Comparison of ENCODE assay signal across 22 cellular contexts in the genomic region with DNA sequence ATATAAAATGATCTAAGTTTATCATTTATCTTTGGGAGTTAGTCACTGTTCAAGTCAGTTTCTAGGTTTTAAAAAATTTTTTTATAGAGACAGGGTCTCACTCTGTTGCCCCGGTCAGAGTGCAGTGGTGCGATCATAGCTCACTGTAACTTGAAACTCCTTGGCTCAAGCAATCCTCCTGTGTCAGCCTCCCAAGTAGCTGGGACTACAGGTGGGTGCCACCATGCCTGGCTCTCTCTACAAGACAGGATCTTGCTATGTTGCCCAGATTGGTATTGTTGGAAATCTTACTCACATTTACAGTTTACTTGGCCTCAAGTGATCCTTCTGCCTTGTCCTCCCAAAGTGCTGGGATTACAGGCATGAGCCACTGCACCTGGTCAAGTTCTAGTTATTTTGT.
A peak's percentile ranks its signal among the peaks of the same experiment; 100 is the strongest.
DNase-seq lines count a peak whose midpoint lies in the region; ATAC-seq, FAIRE-seq and TF ChIP-seq lines count a peak whose summit lies in the region.
"Had no signal": no experiment of that assay in that cellular context is flagged by ENCODE, and none has a peak within 500 bp of the region (broad histone marks: within the 10 kb centered on the region; RNA-seq: fewer than 3 reads in every experiment).

No MANE protein-coding gene starts in this region.

- H3K36me3 ChIP-seq in HepG2 (replicated peaks in 1 of 2; ENCODE audit: control insufficient read depth in 1 of 2, insufficient read depth in 2 of 2, low read length in 2 of 2) = peaks cover 7 to 37% of the 10 kb centered on the region in 2 experiments; a peak in 4 of 5 replicates
- H3K36me3 ChIP-seq in right lobe of liver = peaks cover 0 to 5% (median 0%) of the 10 kb centered on the region in 4 donors
- H3K36me3 ChIP-seq in neuronal stem cell (replicated peaks in 1 of 2; ENCODE audit: control insufficient read depth in 2 of 2, insufficient read depth in 2 of 2, low read length in 2 of 2) = peaks cover 3 to 89% of the 10 kb centered on the region in 2 donors

- no peaks in the 10 kb centered on the region for H3K79me1 ChIP-seq in neuronal stem cell (ENCODE audit: low read depth, low read length)

- peaks cover 53% of the 10 kb centered on the region for H3K36me3 Mint-ChIP-seq in WTC11
- peaks cover 59% of the 10 kb centered on the region for H3K36me3 Mint-ChIP-seq in CD4-positive, alpha-beta T cell (ENCODE audit: low read depth)

- H3K23ac ChIP-seq in neuronal stem cell (ENCODE audit: low read depth, low read length, poor library complexity) = no peak overlapping the region

- no peaks in the 10 kb centered on the region for H4K20me1 ChIP-seq in HepG2 (ENCODE audit: insufficient read depth, low read length)

- no peaks in the 10 kb centered on the region for H3K27me3 Mint-ChIP-seq in WTC11 (ENCODE audit: low read depth)
- H3K27me3 Mint-ChIP-seq in CD4-positive, alpha-beta T cell = no peaks in the 10 kb centered on the region
- H3K27me3 Mint-ChIP-seq: B cell; CD4-positive, CD25-positive, alpha-beta regulatory T cell had no signal

- no peaks in the 10 kb centered on the region for H3K4me1 Mint-ChIP-seq in WTC11
- H3K4me1 Mint-ChIP-seq in CD4-positive, alpha-beta T cell (ENCODE audit: low read depth) = no peaks in the 10 kb centered on the region
- H3K4me1 Mint-ChIP-seq: B cell, CD14-positive monocyte had no signal

- H3K4me2 ChIP-seq in HepG2 (ENCODE audit: low read depth, low read length) = no peak overlapping the region
- H3K4me2 ChIP-seq in neuronal stem cell (ENCODE audit: insufficient read depth, low read length, poor library complexity, severe bottlenecking) = no peak overlapping the region
- H3K4me2 ChIP-seq: A549 had no signal

- H2BK120ac ChIP-seq in neuronal stem cell (ENCODE audit: low read depth, low read length) = no peak overlapping the region

- in situ Hi-C loops in HepG2 (cut with HindIII; ENCODE audit: extremely low pct_ligation_motif_present, low pct_unique_long_range_greater_than_20kb) = no loop called here

- no peak overlapping the region for H3K18ac ChIP-seq in neuronal stem cell (ENCODE audit: low read length)

- H3K9me3 Mint-ChIP-seq in WTC11 = peaks cover 4% of the 10 kb centered on the region
- no peaks in the 10 kb centered on the region for H3K9me3 Mint-ChIP-seq in CD4-positive, alpha-beta T cell
- H3K9me3 Mint-ChIP-seq: CD8-positive, alpha-beta T cell had no signal

- no peak for ATAC-seq in HepG2
- no peak for ATAC-seq in right lobe of liver
- ATAC-seq in WTC11 = no peak
- ATAC-seq in CD4-positive, alpha-beta T cell (ENCODE audit: poor library complexity) = no peak
- ATAC-seq in HG03378 (IDR thresholded peaks at IDR 0.05; ENCODE audit: unreplicated experiment) = no peak
- ATAC-seq: A549; CD8-positive, alpha-beta T cell had no signal

- H3K14ac ChIP-seq in neuronal stem cell (ENCODE audit: low read length) = no peak overlapping the region

- no peak for FAIRE-seq in HepG2 (lab: Jason Lieb, UNC)
- FAIRE-seq: A549, D721Med, G401.6, GM12891, GM19239 had no signal

- H3K4me1 ChIP-seq in HepG2 (ENCODE audit: insufficient read depth, low read length) (no peaks in the 10 kb centered on the region), right lobe of liver (no peaks in the 10 kb centered on the region), neuronal stem cell (ENCODE audit: control insufficient read depth in 2 of 2, insufficient read depth in 1 of 2, low read depth in 1 of 2, low read length in 2 of 2) (no peaks in the 10 kb centered on the region)
- H3K4me1 ChIP-seq: A549, Caco-2 had no signal

- POLR2A ChIA-PET in HepG2 (lab: Yijun Ruan, JAX) (no interaction called here), WTC11 (lab: Charles Lee) (no interaction called here)
- POLR2A ChIA-PET in CD4-positive, alpha-beta T cell (lab: Charles Lee) = interaction anchor here (0.6 kb wide), 1 partner anchor 16 kb away, joined by 3 read pairs; no protein-coding TSS in a partner anchor

- DNase-seq in HepG2 (ENCODE audit: low spot score) (no peak), right lobe of liver (no peak), WTC11 (ENCODE audit: low spot score) (no peak), neuronal stem cell (ENCODE audit: low spot score) (no peak)
- no peak for DNase-seq in CD4-positive, alpha-beta T cell
- DNase-seq: AML-193; Caco-2; Calu3; CD4-positive, CD25-positive, alpha-beta regulatory T cell; CD8-positive, alpha-beta T cell; DMS79 treated with DMSO at 0.1 percent for 48 hours; GF-D8 had no signal

- H3K27me3 ChIP-seq in HepG2 (ENCODE audit: control insufficient read depth in 1 of 2, insufficient read depth in 2 of 2, low read length in 2 of 2) (no peaks in the 10 kb centered on the region), right lobe of liver (no peaks in the 10 kb centered on the region), neuronal stem cell (ENCODE audit: control insufficient read depth in 3 of 3, insufficient read depth in 3 of 3, low read depth in 1 of 3, low read length in 3 of 3) (no peaks in the 10 kb centered on the region)
- no peaks in the 10 kb centered on the region for H3K27me3 ChIP-seq in CD4-positive, alpha-beta T cell (ENCODE audit: control insufficient read depth, insufficient read depth, low read length)
- H3K27me3 ChIP-seq: BLaER1 treated with 17β-estradiol and CSF1 and Interleukin-3, amounts not matched to agents 10 nM and 100 nM had no signal

- H2BK12ac ChIP-seq in neuronal stem cell (ENCODE audit: low read length) = no peak overlapping the region

- peak overlapping the region; percentile 43 for H4K8ac ChIP-seq in neuronal stem cell (ENCODE audit: low read depth, low read length)

- H4K91ac ChIP-seq in neuronal stem cell (ENCODE audit: low read depth, low read length, poor library complexity) = no peak overlapping the region

- H3K9ac ChIP-seq in HepG2 (ENCODE audit: insufficient read depth, low read depth, low read length) (no peak overlapping the region), neuronal stem cell (ENCODE audit: low read depth, low read length, poor library complexity) (no peak overlapping the region)
- H3K9ac ChIP-seq: BLaER1 treated with 17β-estradiol and CSF1 and Interleukin-3, amounts not matched to agents 10 nM and 100 nM had no signal

- H3K4ac ChIP-seq in neuronal stem cell (ENCODE audit: low read length) = no peak overlapping the region

- H3K27ac Mint-ChIP-seq in WTC11 = no peak overlapping the region
- no peak overlapping the region for H3K27ac Mint-ChIP-seq in CD4-positive, alpha-beta T cell
- H3K27ac Mint-ChIP-seq: B cell; CD4-positive, CD25-positive, alpha-beta regulatory T cell; CD8-positive, alpha-beta T cell had no signal

- no TSS peak for BruUV-seq in HepG2 (replicated peaks; lab: Mats Ljungman, UMichigan)

- TF ChIP-seq RAD21 in HepG2 (CRISPR knock-in tag; IDR thresholded peaks at IDR 0.05) = no peak

- H3K9me3 ChIP-seq in HepG2 (ENCODE audit: low read length) (peaks cover 4% of the 10 kb centered on the region; the same call in 1 of the 2 replicates), right lobe of liver (peaks cover 0 to 3% (median 0%) of the 10 kb centered on the region in 4 donors), neuronal stem cell (replicated peaks in 1 of 2; ENCODE audit: control insufficient read depth in 2 of 2, insufficient read depth in 1 of 2, low read depth in 1 of 2, low read length in 2 of 2) (peaks cover 0 to 10% of the 10 kb centered on the region in 2 donors)
- H3K9me3 ChIP-seq in CD4-positive, alpha-beta T cell (ENCODE audit: control insufficient read depth, low read length) = no peaks in the 10 kb centered on the region
- H3K9me3 ChIP-seq: A549, Caco-2 had no signal

- TF ChIP-seq CTCF in HepG2 (CRISPR knock-in tag; IDR thresholded peaks at IDR 0.05) (no peak), right lobe of liver (IDR thresholded peaks at IDR 0.05) (no peak), WTC11 (IDR thresholded peaks at IDR 0.05) (no peak)
- no peak for TF ChIP-seq CTCF in CD4-positive, alpha-beta T cell (IDR thresholded peaks at IDR 0.05)

- no peak overlapping the region for H2AK5ac ChIP-seq in neuronal stem cell (ENCODE audit: low read depth, low read length)

- WGBS in HepG2 (ENCODE audit: low lambda C conversion rate) = 100% methylated on average over 2 of the region's 2 CpGs
- WGBS in right lobe of liver (ENCODE audit: insufficient coverage, low coverage, low lambda C conversion rate, missing lambda C conversion rate) = 83% methylated on average over 2 of the region's 2 CpGs
- no CpG with 5 or more reads among the region's 2 CpGs for WGBS in neuronal stem cell (ENCODE audit: extremely low coverage in 2 of 2, insufficient read length in 2 of 2, insufficient replicate concordance in 1 of 2), 2 donors

- TF ChIP-seq POLR2A in HepG2 (IDR thresholded peaks at IDR 0.05; ENCODE audit: insufficient read depth in 1 of 2, low read depth in 2 of 2, low read length in 2 of 2) (no peak), right lobe of liver (IDR thresholded peaks at IDR 0.05) (no peak)

- CTCF ChIA-PET in HepG2 (lab: Yijun Ruan, JAX; ENCODE audit: low intra/inter-chr PET ratio, low total read pairs) = no interaction called here
- CTCF ChIA-PET in WTC11 (lab: Charles Lee) = interaction anchor here (0.6 kb wide), 1 partner anchor 9 kb away, joined by 3 read pairs; no protein-coding TSS in a partner anchor
- CTCF ChIA-PET in CD4-positive, alpha-beta T cell (lab: Charles Lee) = no interaction called here

- no peak for TF ChIP-seq EP300 in HepG2 (IDR thresholded peaks at IDR 0.05; ENCODE audit: low read depth in 2 of 2, low read length in 2 of 2)
- TF ChIP-seq EP300 in HepG2 (CRISPR knock-in tag; IDR thresholded peaks at IDR 0.05; ENCODE audit: borderline replicate concordance) = no peak

- H2BK5ac ChIP-seq in neuronal stem cell (ENCODE audit: low read length) = no peak overlapping the region

- H3K27ac ChIP-seq in HepG2 (ENCODE audit: extremely low read length, insufficient read depth, low read length) = no peak overlapping the region
- no peak overlapping the region for H3K27ac ChIP-seq in right lobe of liver
- H3K27ac ChIP-seq in neuronal stem cell (replicated peaks; ENCODE audit: low read length) = no peak overlapping the region
- H3K27ac ChIP-seq in CD4-positive, alpha-beta T cell (ENCODE audit: low read depth, low read length) = no peak overlapping the region
- H3K27ac ChIP-seq: 22Rv1; A549; BLaER1 treated with 17β-estradiol and CSF1 and Interleukin-3, amounts not matched to agents 10 nM and 100 nM had no signal

- intact Hi-C loops in HepG2 (cut with micrococcal nuclease; ENCODE audit: unreplicated experiment) (no loop called here), right lobe of liver (cut with DNase I) (no loop called here)
- intact Hi-C loops in CD4-positive, alpha-beta T cell (cut with DNase I, micrococcal nuclease) = no loop called here

- H2AFZ ChIP-seq in HepG2 (ENCODE audit: low read length) = no peak overlapping the region
- no peak overlapping the region for H2AFZ ChIP-seq in neuronal stem cell (ENCODE audit: low read length)

- H2BK15ac ChIP-seq in neuronal stem cell (ENCODE audit: low read length) = no peak overlapping the region

- H3K79me2 ChIP-seq in HepG2 (ENCODE audit: insufficient read depth, low read length) = no peaks in the 10 kb centered on the region

- H3K4me3 Mint-ChIP-seq in WTC11 = no peak overlapping the region
- H3K4me3 Mint-ChIP-seq in CD4-positive, alpha-beta T cell = no peak overlapping the region
- H3K4me3 Mint-ChIP-seq: B cell; CD14-positive monocyte; CD4-positive, CD25-positive, alpha-beta regulatory T cell; CD8-positive, alpha-beta T cell had no signal

- H3K4me3 ChIP-seq in HepG2 (replicated peaks in 1 of 3; ENCODE audit: insufficient read depth in 1 of 3, low read depth in 2 of 3, low read length in 3 of 3) (no peak overlapping the region), right lobe of liver (no peak overlapping the region), neuronal stem cell (ENCODE audit: low read length in 2 of 2) (no peak overlapping the region)
- H3K4me3 ChIP-seq: A549; BLaER1 treated with 17β-estradiol and CSF1 and Interleukin-3, amounts not matched to agents 10 nM and 100 nM had no signal
